In genomic region chr2:225670111-225670974, GRCh38 we compare ENCODE assay signal across 8 cellular contexts.
A peak's percentile ranks its signal among the peaks of the same experiment; 100 is the strongest.
DNase-seq lines count a peak whose midpoint lies in the region; ATAC-seq and TF ChIP-seq lines count a peak whose summit lies in the region.

No MANE protein-coding gene starts in this region.

- POLR2A ChIA-PET in WTC11 (lab: Charles Lee), result no interaction called here

- H3K36me3 Mint-ChIP-seq in WTC11, result no peaks in the 10 kb centered on the region

- no peak for TF ChIP-seq EP300 in gastroesophageal sphincter (IDR thresholded peaks at IDR 0.05)
- no peak for TF ChIP-seq EP300 in tibial nerve (IDR thresholded peaks at IDR 0.05)

- ATAC-seq in RWPE2 (ENCODE audit: low read depth) (no peak), gastroesophageal sphincter (no peak), HG03280 (IDR thresholded peaks at IDR 0.05; ENCODE audit: unreplicated experiment) (no peak), WTC11 (no peak), GM18867 (IDR thresholded peaks at IDR 0.05; ENCODE audit: unreplicated experiment) (no peak)

- no peaks in the 10 kb centered on the region for H3K27me3 Mint-ChIP-seq in WTC11 (ENCODE audit: low read depth)

- CTCF ChIA-PET in WTC11 (lab: Charles Lee), result no interaction called here

- 35 to 44% methylated on average over 4 of the region's 4 CpGs for WGBS in gastroesophageal sphincter (ENCODE audit: low coverage in 1 of 2), 2 donors
- WGBS in tibial nerve, 2 donors, result 42 to 49% methylated on average over 4 of the region's 4 CpGs

- H3K27ac Mint-ChIP-seq in WTC11, result no peak overlapping the region

- TF ChIP-seq CTCF in RWPE2 (IDR thresholded peaks at IDR 0.05; ENCODE audit: poor library complexity, severe bottlenecking) (peak; percentile 73), gastroesophageal sphincter (IDR thresholded peaks at IDR 0.05) (peak; percentile 42 to 64 (median 50)), tibial nerve (IDR thresholded peaks at IDR 0.05) (peak in 3 of 5 experiments; percentile 23 to 44 (median 38)), WTC11 (IDR thresholded peaks at IDR 0.05) (no peak)

- H3K4me3 Mint-ChIP-seq in WTC11, result no peak overlapping the region

- no peak overlapping the region for H3K4me3 ChIP-seq in RWPE2 (ENCODE audit: severe bottlenecking)
- no peak overlapping the region for H3K4me3 ChIP-seq in gastroesophageal sphincter
- no peak overlapping the region for H3K4me3 ChIP-seq in tibial nerve

- H3K27ac ChIP-seq in RWPE2 (ENCODE audit: poor library complexity, severe bottlenecking) (peak overlapping the region; percentile 38), gastroesophageal sphincter (no peak overlapping the region), tibial nerve (no peak overlapping the region)

- H3K27me3 ChIP-seq in RWPE2 (ENCODE audit: insufficient read depth, poor library complexity, severe bottlenecking) (no peaks in the 10 kb centered on the region), gastroesophageal sphincter (no peaks in the 10 kb centered on the region), tibial nerve (no peaks in the 10 kb centered on the region)

- peaks cover 27% of the 10 kb centered on the region for H3K4me1 Mint-ChIP-seq in WTC11

- H3K4me1 ChIP-seq in RWPE2 (ENCODE audit: insufficient read depth, poor library complexity, severe bottlenecking) (peaks cover 14% of the 10 kb centered on the region), gastroesophageal sphincter (peaks cover 0 to 10% (median 0%) of the 10 kb centered on the region in 3 donors), tibial nerve (peaks cover 0 to 7% (median 0%) of the 10 kb centered on the region in 4 donors)

- peak; percentile 20 for DNase-seq in NCI-H510A treated with DMSO at 0.1 percent for 48 hours (lab: John Stamatoyannopoulos, UW)
- DNase-seq in NCI-H510A (lab: John Stamatoyannopoulos, UW), result no peak
- no peak for DNase-seq in RWPE2 (ENCODE audit: low spot score)
- DNase-seq in tibial nerve (ENCODE audit: low spot score in 2 of 2), result no peak
- no peak for DNase-seq in WTC11 (ENCODE audit: low spot score)

- no peak for TF ChIP-seq POLR2A in gastroesophageal sphincter (IDR thresholded peaks at IDR 0.05)
- no peak for TF ChIP-seq POLR2A in tibial nerve (IDR thresholded peaks at IDR 0.05)

- H3K9me3 Mint-ChIP-seq in WTC11, result no peaks in the 10 kb centered on the region

- H3K36me3 ChIP-seq in RWPE2 (ENCODE audit: low read depth) (no peaks in the 10 kb centered on the region), gastroesophageal sphincter (no peaks in the 10 kb centered on the region), tibial nerve (no peaks in the 10 kb centered on the region)

- H3K9me3 ChIP-seq in RWPE2 (ENCODE audit: severe bottlenecking) (no peaks in the 10 kb centered on the region), gastroesophageal sphincter (no peaks in the 10 kb centered on the region), tibial nerve (no peaks in the 10 kb centered on the region)

TF ChIP-seq in WTC11, 78 proteins besides CTCF, POLR2A, EP300 and RAD21:
- no peak for TF ChIP-seq SMAD3 (CRISPR knock-in tag; IDR thresholded peaks at IDR 0.05; ENCODE audit: borderline replicate concordance)
- TF ChIP-seq NR2C2 (CRISPR knock-in tag; IDR thresholded peaks at IDR 0.05), result no peak
- no peak for TF ChIP-seq ZBTB43 (CRISPR knock-in tag; IDR thresholded peaks at IDR 0.05)
- no peak for TF ChIP-seq HMGA2 (CRISPR knock-in tag; IDR thresholded peaks at IDR 0.05)
- no peak for TF ChIP-seq RELA (CRISPR knock-in tag; IDR thresholded peaks at IDR 0.05; ENCODE audit: borderline replicate concordance)
- no peak for TF ChIP-seq ERG (CRISPR knock-in tag; IDR thresholded peaks at IDR 0.05)
- TF ChIP-seq ZNF423 (CRISPR knock-in tag; IDR thresholded peaks at IDR 0.05), result no peak
- TF ChIP-seq STAT6 (CRISPR knock-in tag; conservative IDR thresholded peaks at IDR 0.05; ENCODE audit: low read depth), result no peak
- TF ChIP-seq ATF6 (CRISPR knock-in tag; IDR thresholded peaks at IDR 0.05), result no peak
